1 cellular context compared by ENCODE assay signal in genomic region chr14:22315336-22315735, GRCh38.
TF ChIP-seq lines count a peak whose summit lies in the region.

No MANE protein-coding gene starts in this region.

TF ChIP-seq in HEK293, 187 proteins besides CTCF, POLR2A, EP300 and RAD21 (continued from another document):
- TF ChIP-seq ZNF280C (tag by site-specific recombination; IDR thresholded peaks at IDR 0.05) (no peak), ZNF404 (tag by site-specific recombination; IDR thresholded peaks at IDR 0.05) (no peak), IKZF3 (tag by site-specific recombination; IDR thresholded peaks at IDR 0.05) (no peak)
TF ChIP-seq in HEK293: peak in this region for 1.
